3 cellular contexts compared by ENCODE assay signal in genomic region chr4:102091656-102092055, GRCh38.
"Had no signal": no experiment of that assay in that cellular context is flagged by ENCODE, and none has a peak within 500 bp of the region (broad histone marks: within the 10 kb centered on the region; RNA-seq: fewer than 3 reads in every experiment).

No MANE protein-coding gene starts in this region.

- ATAC-seq: GM12878 had no signal

- DNase-seq: GDM1, GF-D8 had no signal
